In genomic region chr5:1648806-1649205, GRCh38 we compare ENCODE assay signal across 12 cellular contexts.
"Had no signal": no experiment of that assay in that cellular context is flagged by ENCODE, and none has a peak within 500 bp of the region (broad histone marks: within the 10 kb centered on the region; RNA-seq: fewer than 3 reads in every experiment).

No MANE protein-coding gene starts in this region.

- H3K36me3 ChIP-seq: lower lobe of right lung, pancreas, upper lobe of left lung had no signal

- H3K4me1 ChIP-seq: pancreas had no signal

- H3K9me3 ChIP-seq: lower lobe of right lung, pancreas, upper lobe of left lung had no signal

- H3K4me3 ChIP-seq: dorsolateral prefrontal cortex, lower lobe of right lung, pancreas, upper lobe of left lung had no signal

- ATAC-seq: activated naive CD8-positive, alpha-beta T cell treated with anti-CD3 and anti-CD28 coated beads, Interleukin-2, amount 50 U/mL, for 24 hours; left cardiac atrium; lower lobe of right lung; pancreas; T-helper 17 cell had no signal

- DNase-seq: activated B cell treated with CpG ODN at 0.5 μM for 24 hours; activated CD4-positive, alpha-beta T cell treated with anti-CD3 and anti-CD28 coated beads, Interleukin-2, amount 10 ng/mL, durations not matched to agents 24 days and 14 days; activated naive CD4-positive, alpha-beta T cell treated with Interleukin-2 at 50 U/mL for 16 hours; activated naive CD8-positive, alpha-beta T cell treated with anti-CD3 and anti-CD28 coated beads, Interleukin-2, amount 50 U/mL, for 24 hours; dorsolateral prefrontal cortex; left cardiac atrium; lower lobe of right lung; stimulated activated CD4-positive, alpha-beta T cell treated with anti-CD3 and anti-CD28 coated beads, Interleukin-2, amount 100 ng/mL, for 48 hours; stimulated activated naive CD4-positive, alpha-beta T cell treated with Interleukin-2 at 50 U/mL for 16 hours; T-helper 17 cell; upper lobe of left lung had no signal
